Comparison of ENCODE assay signal across 8 cellular contexts in genomic region chrX:69493193-69493592, GRCh38. TPM values are rescaled to one million over a fixed set of nuclear protein-coding genes. Genes with fewer than 3 reads are reported as not detected.
A peak's percentile ranks its signal among the peaks of the same experiment; 100 is the strongest.
DNase-seq lines count a peak whose midpoint lies in the region; ATAC-seq, FAIRE-seq and TF ChIP-seq lines count a peak whose summit lies in the region.

No MANE protein-coding gene starts in this region.

- peak; percentile 44 for DNase-seq in activated CD8-positive, alpha-beta memory T cell treated with anti-CD3 and anti-CD28 coated beads, Interleukin-2, amount 10 ng/mL, durations not matched to agents 7 days and 5 days
- no peak for DNase-seq in activated CD8-positive, alpha-beta memory T cell treated with anti-CD3 and anti-CD28 coated beads for 24 hours
- DNase-seq in NCI-H128 (lab: John Stamatoyannopoulos, UW; ENCODE audit: unreplicated experiment) (peak; percentile 4), astrocyte of the cerebellum (ENCODE audit: low read depth) (no peak), lower lobe of right lung (no peak), omental fat pad (ENCODE audit: low spot score) (no peak), RCC 7860 (ENCODE audit: low spot score) (no peak), posterior vena cava (ENCODE audit: low spot score) (no peak)

- no peak overlapping the region for H3K4me3 Mint-ChIP-seq in activated CD8-positive, alpha-beta memory T cell treated with anti-CD3 and anti-CD28 coated beads, Interleukin-2, amount 10 ng/mL, durations not matched to agents 7 days and 5 days

- peaks cover 3% of the 10 kb centered on the region for H3K27me3 Mint-ChIP-seq in activated CD8-positive, alpha-beta memory T cell treated with anti-CD3 and anti-CD28 coated beads, Interleukin-2, amount 10 ng/mL, durations not matched to agents 7 days and 5 days

- TF ChIP-seq CTCF in astrocyte of the cerebellum (IDR thresholded peaks at IDR 0.05; ENCODE audit: low read depth, low read length, missing control alignments) = peak; percentile 20
- TF ChIP-seq CTCF in lower lobe of right lung (IDR thresholded peaks at IDR 0.05) = peak; percentile 35
- TF ChIP-seq CTCF in omental fat pad (IDR thresholded peaks at IDR 0.05) = no peak

- no peak overlapping the region for H3K27ac ChIP-seq in lower lobe of right lung

- H3K27ac Mint-ChIP-seq in activated CD8-positive, alpha-beta memory T cell treated with anti-CD3 and anti-CD28 coated beads, Interleukin-2, amount 10 ng/mL, durations not matched to agents 7 days and 5 days = no peak overlapping the region

- H3K9me3 Mint-ChIP-seq in activated CD8-positive, alpha-beta memory T cell treated with anti-CD3 and anti-CD28 coated beads, Interleukin-2, amount 10 ng/mL, durations not matched to agents 7 days and 5 days (ENCODE audit: low read depth) = no peaks in the 10 kb centered on the region

- in situ Hi-C loops in astrocyte of the cerebellum (cut with HindIII; ENCODE audit: low sequenced_read_pairs) = no loop called here

- H3K36me3 Mint-ChIP-seq in activated CD8-positive, alpha-beta memory T cell treated with anti-CD3 and anti-CD28 coated beads, Interleukin-2, amount 10 ng/mL, durations not matched to agents 7 days and 5 days = no peaks in the 10 kb centered on the region

- no peaks in the 10 kb centered on the region for H3K36me3 ChIP-seq in lower lobe of right lung

- no peaks in the 10 kb centered on the region for H3K4me1 ChIP-seq in lower lobe of right lung

- no peak for FAIRE-seq in RCC 7860 (lab: Jason Lieb, UNC)

- H3K27me3 ChIP-seq in lower lobe of right lung (ENCODE audit: low read depth) = no peaks in the 10 kb centered on the region

- CTCF ChIA-PET in activated CD8-positive, alpha-beta memory T cell treated with anti-CD3 and anti-CD28 coated beads, Interleukin-2, amount 10 ng/mL, durations not matched to agents 7 days and 5 days (lab: Charles Lee) = interaction anchor here (1.0 kb wide), 1 partner anchor 10 kb away, joined by 3 read pairs; no protein-coding TSS in a partner anchor

- H3K4me1 Mint-ChIP-seq in activated CD8-positive, alpha-beta memory T cell treated with anti-CD3 and anti-CD28 coated beads, Interleukin-2, amount 10 ng/mL, durations not matched to agents 7 days and 5 days = no peaks in the 10 kb centered on the region

- intact Hi-C loops in lower lobe of right lung (cut with DNase I) = no loop called here
- intact Hi-C loops in posterior vena cava (cut with DNase I) = no loop called here

- H3K4me3 ChIP-seq in astrocyte of the cerebellum (ENCODE audit: low read depth, low read length) (no peak overlapping the region), lower lobe of right lung (no peak overlapping the region)

- no peak for ATAC-seq in activated CD8-positive, alpha-beta memory T cell treated with anti-CD3 and anti-CD28 coated beads, Interleukin-2, amount 10 ng/mL, durations not matched to agents 7 days and 5 days
- ATAC-seq in lower lobe of right lung (peak in 1 of 2 donors; percentile 35), omental fat pad (ENCODE audit: low FRiP score) (no peak)

- H3K9me3 ChIP-seq in lower lobe of right lung = no peaks in the 10 kb centered on the region

RNA-seq across cellular contexts. Expression of gene NALF2, which starts 10.9 kb away (rescaled TPM):
- total RNA-seq in activated CD8-positive, alpha-beta memory T cell treated with anti-CD3 and anti-CD28 coated beads, Interleukin-2, amount 10 ng/mL, durations not matched to agents 7 days and 5 days = under 1 TPM in 1 of 2 experiments, not detected in 1; 0.23 TPM
- 0.12 TPM for total RNA-seq in lower lobe of right lung
- total RNA-seq in omental fat pad = under 1 TPM in 2 of 4 donors, not detected in 2; 0.09 to 0.19 TPM
- total RNA-seq in posterior vena cava = under 1 TPM; 0.23 to 0.48 TPM

Comparison
In these comparisons a context has a peak if more than half of its experiments do, and no peak if none do; other contexts are left out.
1. DNase-seq: peak in activated CD8-positive, alpha-beta memory T cell treated with anti-CD3 and anti-CD28 coated beads, Interleukin-2, amount 10 ng/mL, durations not matched to agents 7 days and 5 days (single experiment) and NCI-H128 (single experiment); none in activated CD8-positive, alpha-beta memory T cell treated with anti-CD3 and anti-CD28 coated beads for 24 hours (single experiment), astrocyte of the cerebellum (single experiment), lower lobe of right lung (single experiment), omental fat pad (single experiment), RCC 7860 (single experiment) and posterior vena cava (single experiment).
2. CTCF ChIP-seq: peak in astrocyte of the cerebellum (single experiment) and lower lobe of right lung (single experiment); none in omental fat pad (0 of 3).